In the genomic region with DNA sequence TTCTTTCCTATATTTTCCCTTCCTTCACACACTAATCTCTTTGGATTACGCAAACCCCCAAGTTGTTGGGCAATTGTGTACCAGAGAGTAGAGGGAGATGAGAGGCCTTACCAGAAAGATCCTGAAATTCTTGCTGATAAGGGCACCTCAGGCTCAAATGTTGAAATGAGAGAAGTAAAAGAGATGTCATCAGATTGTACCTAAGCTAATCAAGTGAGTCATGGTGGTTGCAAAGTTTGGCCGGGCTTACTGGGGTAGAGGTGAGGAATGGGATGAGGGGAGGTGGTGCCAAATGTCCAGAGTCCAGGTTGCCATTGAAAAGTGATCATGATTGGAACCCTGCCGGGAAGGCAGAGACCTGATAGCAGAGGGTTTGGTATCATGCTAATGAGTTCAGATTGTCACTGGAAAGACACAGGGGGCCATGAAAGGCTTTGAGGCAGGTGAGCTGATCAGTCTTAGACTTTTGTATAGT, we compare ENCODE assay signal across 13 cellular contexts. TPM values are rescaled to one million over a fixed set of nuclear protein-coding genes. Genes with fewer than 3 reads are reported as not detected.
DNase-seq lines count a peak whose midpoint lies in the region; ATAC-seq and TF ChIP-seq lines count a peak whose summit lies in the region.
"Had no signal": no experiment of that assay in that cellular context is flagged by ENCODE, and none has a peak within 500 bp of the region (broad histone marks: within the 10 kb centered on the region; RNA-seq: fewer than 3 reads in every experiment).

No MANE protein-coding gene starts in this region.

- H3K36me3 ChIP-seq in endodermal cell (ENCODE audit: control insufficient read depth, insufficient read depth, low read length), result no peaks in the 10 kb centered on the region

- peak; percentile 77 for ATAC-seq in omental fat pad (ENCODE audit: low FRiP score)

- TF ChIP-seq CTCF in endodermal cell (conservative IDR thresholded peaks at IDR 0.05) (no peak), omental fat pad (IDR thresholded peaks at IDR 0.05) (no peak)

- H3K27ac Mint-ChIP-seq in endodermal cell, result no peak overlapping the region
- H3K27ac Mint-ChIP-seq: CD4-positive, alpha-beta T cell had no signal

- H3K27me3 Mint-ChIP-seq in endodermal cell (ENCODE audit: insufficient read depth), result no peaks in the 10 kb centered on the region
- H3K27me3 Mint-ChIP-seq: CD4-positive, alpha-beta T cell had no signal

- H3K27me3 ChIP-seq in endodermal cell (ENCODE audit: control insufficient read depth, insufficient read depth, low read length, poor library complexity, severe bottlenecking), result no peaks in the 10 kb centered on the region

- 85 to 88% methylated on average over 3 of the region's 3 CpGs for WGBS in endodermal cell (ENCODE audit: insufficient coverage in 1 of 2, insufficient read length in 1 of 2), 2 experiments

- DNase-seq in Daoy (ENCODE audit: low read depth), result peak; percentile 81
- peak; percentile 84 for DNase-seq in NCI-H146 treated with DMSO at 0.1 percent for 48 hours (lab: John Stamatoyannopoulos, UW; ENCODE audit: unreplicated experiment)
- peak; percentile 44 for DNase-seq in endodermal cell
- peak; percentile 66 for DNase-seq in omental fat pad (ENCODE audit: low spot score)
- DNase-seq in activated CD4-positive, CD25-positive, alpha-beta regulatory T cell (lab: John Stamatoyannopoulos, UW), result no peak
- DNase-seq in D341Med (ENCODE audit: low spot score), result no peak
- no peak for DNase-seq in AG08395 (ENCODE audit: low spot score)
- no peak for DNase-seq in activated CD4-positive, alpha-beta T cell treated with anti-CD3 and anti-CD28 coated beads for 1 hour
- DNase-seq: CD4-positive, alpha-beta T cell; NCI-H2081 treated with DMSO at 0.1 percent for 48 hours; nucleus accumbens had no signal

- H3K9me3 ChIP-seq in endodermal cell (ENCODE audit: control insufficient read depth, low read length), result no peaks in the 10 kb centered on the region

- no peaks in the 10 kb centered on the region for H3K36me3 Mint-ChIP-seq in endodermal cell (ENCODE audit: low read depth)

- no peaks in the 10 kb centered on the region for H3K9me3 Mint-ChIP-seq in endodermal cell
- H3K9me3 Mint-ChIP-seq: CD4-positive, alpha-beta T cell had no signal

- no peak overlapping the region for H3K9ac ChIP-seq in endodermal cell (ENCODE audit: extremely low read depth, low read length, poor library complexity, severe bottlenecking)

- H3K4me3 ChIP-seq in endodermal cell (ENCODE audit: low read length), result no peak overlapping the region
- H3K4me3 ChIP-seq: SK-N-MC had no signal

- no peak overlapping the region for H3K27ac ChIP-seq in endodermal cell (ENCODE audit: low read depth, low read length)
- H3K27ac ChIP-seq: SK-N-MC had no signal

- H3K4me3 Mint-ChIP-seq in endodermal cell, result no peak overlapping the region
- H3K4me3 Mint-ChIP-seq: CD4-positive, alpha-beta T cell had no signal

- H3K4me1 Mint-ChIP-seq in endodermal cell, result peaks cover 6% of the 10 kb centered on the region

- peaks cover 4% of the 10 kb centered on the region for H3K4me1 ChIP-seq in endodermal cell (ENCODE audit: control insufficient read depth, insufficient read depth, low read length)

RNA-seq across cellular contexts. Expression of a gene that starts 43.1 kb away (rescaled TPM):
- not detected in 2 replicates for total RNA-seq in Daoy (2014; rRNA removed; shearing (Covaris generic))
- under 1 TPM; 0.26 to 0.42 TPM for total RNA-seq in endodermal cell
- 0.53 TPM for polyA plus RNA-seq in endodermal cell (2013, experiment 1 of 2)
- polyA plus RNA-seq in endodermal cell (2013, experiment 2 of 2), result 0.54 TPM
- not detected for total RNA-seq in omental fat pad
- total RNA-seq: CD4-positive, alpha-beta T cell; chondrocyte had no signal

Comparison
In these comparisons a context has a peak if more than half of its experiments do, and no peak if none do; other contexts are left out.
1. DNase-seq: peak in Daoy (single experiment), NCI-H146 treated with DMSO at 0.1 percent for 48 hours (single experiment), endodermal cell (single experiment) and omental fat pad (single experiment); none in activated CD4-positive, CD25-positive, alpha-beta regulatory T cell (0 of 4), D341Med (single experiment), AG08395 (single experiment) and activated CD4-positive, alpha-beta T cell treated with anti-CD3 and anti-CD28 coated beads for 1 hour (single experiment).